18 cellular contexts compared by ENCODE assay signal in genomic region chr10:73366381-73367298, GRCh38. TPM values are rescaled to one million over a fixed set of nuclear protein-coding genes. Genes with fewer than 3 reads are reported as not detected.
DNase-seq lines count a peak whose midpoint lies in the region; ATAC-seq, FAIRE-seq and TF ChIP-seq lines count a peak whose summit lies in the region.
"Had no signal": no experiment of that assay in that cellular context is flagged by ENCODE, and none has a peak within 500 bp of the region (broad histone marks: within the 10 kb centered on the region; RNA-seq: fewer than 3 reads in every experiment).

No MANE protein-coding gene starts in this region.

- FAIRE-seq in A549 (lab: Jason Lieb, UNC): no peak

- no peak overlapping the region for H3K4me3 Mint-ChIP-seq in activated naive CD8-positive, alpha-beta T cell treated with anti-CD3 and anti-CD28 coated beads, Interleukin-2, amount 10 ng/mL, durations not matched to agents 7 days and 5 days
- H3K4me3 Mint-ChIP-seq: WTC11 had no signal

- H3K4me1 Mint-ChIP-seq in activated naive CD8-positive, alpha-beta T cell treated with anti-CD3 and anti-CD28 coated beads, Interleukin-2, amount 10 ng/mL, durations not matched to agents 7 days and 5 days: peaks cover 2% of the 10 kb centered on the region
- H3K4me1 Mint-ChIP-seq: WTC11 had no signal

- CTCF ChIA-PET in A549 (lab: Yijun Ruan, JAX): interaction anchor here (0.6 to 1.2 kb wide), 2 partner anchors 87 to 103 kb away, joined by 3 to 5 read pairs; no protein-coding TSS in a partner anchor

- no peak for TF ChIP-seq RAD21 in A549 (conservative IDR thresholded peaks at IDR 0.05 in 1 of 2, IDR thresholded peaks at IDR 0.05 in 1 of 2)

- H3K4me3 ChIP-seq in A549 (no peak overlapping the region), GM06990 (replicated peaks; ENCODE audit: low read depth, low read length) (no peak overlapping the region), aorta (ENCODE audit: low read length in 2 of 2) (no peak overlapping the region)
- H3K4me3 ChIP-seq: adrenal gland, suprapubic skin had no signal

- WGBS in A549 (ENCODE audit: missing lambda C conversion rate): 92% methylated on average over 6 of the region's 6 CpGs
- 91 to 93% methylated on average over 6 of the region's 6 CpGs for WGBS in aorta, 2 donors

- H3K27ac ChIP-seq in A549 (no peak overlapping the region), aorta (ENCODE audit: low read depth in 1 of 2, low read length in 2 of 2) (no peak overlapping the region)
- H3K27ac ChIP-seq: adrenal gland, suprapubic skin had no signal

- intact Hi-C loops in aorta (cut with DNase I): no loop called here

- peaks cover 42% of the 10 kb centered on the region for H3K36me3 Mint-ChIP-seq in activated naive CD8-positive, alpha-beta T cell treated with anti-CD3 and anti-CD28 coated beads, Interleukin-2, amount 10 ng/mL, durations not matched to agents 7 days and 5 days

- H3K4me1 ChIP-seq in A549 (no peaks in the 10 kb centered on the region), aorta (ENCODE audit: control insufficient read depth in 1 of 2, insufficient read depth in 2 of 2, low read length in 2 of 2) (no peaks in the 10 kb centered on the region)
- H3K4me1 ChIP-seq: adrenal gland, suprapubic skin had no signal

- H3K27me3 ChIP-seq in GM06990 (replicated peaks; ENCODE audit: control insufficient read depth, insufficient read depth, low read length) (no peaks in the 10 kb centered on the region), aorta (ENCODE audit: control insufficient read depth in 1 of 2, insufficient read depth in 2 of 2, low read length in 1 of 2) (no peaks in the 10 kb centered on the region)
- H3K27me3 ChIP-seq: adrenal gland, suprapubic skin had no signal

- H3K27ac Mint-ChIP-seq in activated naive CD8-positive, alpha-beta T cell treated with anti-CD3 and anti-CD28 coated beads, Interleukin-2, amount 10 ng/mL, durations not matched to agents 7 days and 5 days: peak overlapping the region; percentile 8
- H3K27ac Mint-ChIP-seq: WTC11 had no signal

- no peak for TF ChIP-seq POLR2A in A549 (IDR thresholded peaks at IDR 0.05; ENCODE audit: low read length)

- DNase-seq in A549 (ENCODE audit: low read depth in 1 of 2, low spot score in 1 of 2): peak in 1 of 2 experiments; percentile 9
- peak; percentile 22 for DNase-seq in GM06990 (ENCODE audit: extremely low read depth, insufficient read length)
- peak; percentile 88 for DNase-seq in OCI-M1 (lab: John Stamatoyannopoulos, UW)
- no peak for DNase-seq in activated naive CD8-positive, alpha-beta T cell treated with anti-CD3 and anti-CD28 coated beads, Interleukin-2, amount 10 ng/mL, durations not matched to agents 7 days and 5 days
- no peak for DNase-seq in aorta
- DNase-seq: adrenal gland, caudate nucleus, GDM1, kidney glomerular epithelial cell, NCI-H1105, NCI-H748 treated with DMSO at 0.1 percent for 48 hours, occipital lobe, right cardiac atrium had no signal

- POLR2A ChIA-PET in A549 (lab: Yijun Ruan, JAX): no interaction called here
- POLR2A ChIA-PET in activated naive CD8-positive, alpha-beta T cell treated with anti-CD3 and anti-CD28 coated beads, Interleukin-2, amount 10 ng/mL, durations not matched to agents 7 days and 5 days (lab: Charles Lee): interaction anchor here (0.6 to 0.7 kb wide), 4 partner anchors 8 to 1222 kb away, joined by 3 to 5 read pairs (median 4); partner anchors contain the start of gene CFAP70

- peaks cover 5% of the 10 kb centered on the region for H3K9me3 Mint-ChIP-seq in activated naive CD8-positive, alpha-beta T cell treated with anti-CD3 and anti-CD28 coated beads, Interleukin-2, amount 10 ng/mL, durations not matched to agents 7 days and 5 days

- ATAC-seq in A549: peak; percentile 13 to 21; a peak in 1 of 6 replicates
- no peak for ATAC-seq in activated naive CD8-positive, alpha-beta T cell treated with anti-CD3 and anti-CD28 coated beads, Interleukin-2, amount 10 ng/mL, durations not matched to agents 7 days and 5 days (ENCODE audit: low read depth)
- no peak for ATAC-seq in aorta (ENCODE audit: low FRiP score)
- ATAC-seq in HG03442 (IDR thresholded peaks at IDR 0.05; ENCODE audit: unreplicated experiment): no peak
- ATAC-seq in GM18519 (IDR thresholded peaks at IDR 0.05; ENCODE audit: low FRiP score, unreplicated experiment): no peak
- no peak for ATAC-seq in GM19023 (IDR thresholded peaks at IDR 0.05; ENCODE audit: unreplicated experiment)
- ATAC-seq: right cardiac atrium, WTC11 had no signal

- no peaks in the 10 kb centered on the region for H3K27me3 Mint-ChIP-seq in activated naive CD8-positive, alpha-beta T cell treated with anti-CD3 and anti-CD28 coated beads, Interleukin-2, amount 10 ng/mL, durations not matched to agents 7 days and 5 days

- no peak for TF ChIP-seq EP300 in A549 (IDR thresholded peaks at IDR 0.05)

- no peak for TF ChIP-seq CTCF in A549 (IDR thresholded peaks at IDR 0.05)
- no peak for TF ChIP-seq CTCF in GM06990 (IDR thresholded peaks at IDR 0.05; ENCODE audit: insufficient read depth, low read length, poor library complexity, severe bottlenecking)

- H3K36me3 ChIP-seq in GM06990 (ENCODE audit: control insufficient read depth, insufficient read depth, low read length): peaks cover 1% of the 10 kb centered on the region
- peaks cover 2 to 3% of the 10 kb centered on the region in 2 donors for H3K36me3 ChIP-seq in aorta (ENCODE audit: control insufficient read depth in 1 of 2, insufficient read depth in 2 of 2, low read length in 1 of 2)

- H3K4me2 ChIP-seq in A549: no peak overlapping the region

- no peaks in the 10 kb centered on the region for H3K9me3 ChIP-seq in A549
- H3K9me3 ChIP-seq in aorta (ENCODE audit: control insufficient read depth, low read length): no peaks in the 10 kb centered on the region
- H3K9me3 ChIP-seq: adrenal gland, suprapubic skin had no signal

TF ChIP-seq in A549, 52 proteins besides CTCF, POLR2A, EP300 and RAD21:
- TF ChIP-seq NPAS2 (CRISPR knock-in tag; IDR thresholded peaks at IDR 0.05; ENCODE audit: borderline replicate concordance): no peak
- no peak for TF ChIP-seq RCOR1 (IDR thresholded peaks at IDR 0.05; ENCODE audit: low read depth, low read length)
- no peak for TF ChIP-seq MAFK (IDR thresholded peaks at IDR 0.05; ENCODE audit: partially characterized antibody)
- no peak for TF ChIP-seq GATA3 (IDR thresholded peaks at IDR 0.05; ENCODE audit: borderline replicate concordance)
- no peak for TF ChIP-seq CHD2 (IDR thresholded peaks at IDR 0.05; ENCODE audit: low read length, partially characterized antibody)
- no peak for TF ChIP-seq EHF (CRISPR knock-in tag; IDR thresholded peaks at IDR 0.05)
- TF ChIP-seq TFCP2L1 (CRISPR knock-in tag; IDR thresholded peaks at IDR 0.05): no peak
- no peak for TF ChIP-seq CBX2 (IDR thresholded peaks at IDR 0.05; ENCODE audit: borderline replicate concordance, low read depth)
- TF ChIP-seq E2F6 (IDR thresholded peaks at IDR 0.05; ENCODE audit: borderline replicate concordance, low read depth): no peak
- TF ChIP-seq HEYL (CRISPR knock-in tag; IDR thresholded peaks at IDR 0.05): no peak
- TF ChIP-seq RNF2 (IDR thresholded peaks at IDR 0.05; ENCODE audit: borderline replicate concordance, low read depth): no peak
TF ChIP-seq in A549: peak in this region for 0.

RNA-seq across cellular contexts. Expression of gene CFAP70, which starts 8.0 kb away (rescaled TPM):
- polyA plus RNA-seq in A549 (2011; rRNA removed) (0.95 and 0.98 TPM in 2 replicates), A549 (2017; fragmentation: RNase III; extraction: RNeasy Plus Mini Kit Qiagen cat#74134 plus additional on column Dnase treatment) (0.28 to 0.34 TPM (median 0.32 TPM) in 3 replicates), aorta (1 to 10 TPM in 1 of 2 donors, under 1 TPM in 1; 0.25 to 2.8 TPM)
- polyA plus RNA-seq in A549 (2012; cell fraction: cytosol; rRNA removed): 0.05 and 0.08 TPM in 2 replicates
- polyA plus RNA-seq in A549 (2012; cell fraction: nucleus; rRNA removed): 0.25 and 0.42 TPM in 2 replicates
- 0.25 and 0.83 TPM in 2 replicates for polyA minus RNA-seq in A549 (2011; rRNA and poly(A)+ RNA removed)
- 1 to 10 TPM; 2.0 to 2.2 TPM for total RNA-seq in activated naive CD8-positive, alpha-beta T cell treated with anti-CD3 and anti-CD28 coated beads, Interleukin-2, amount 10 ng/mL, durations not matched to agents 7 days and 5 days
- total RNA-seq in aorta: 1 to 10 TPM in 1 of 2 donors, under 1 TPM in 1; 0.94 to 2.4 TPM

RNA-seq across cellular contexts. Expression of gene ANXA7, which starts 47.2 kb away (rescaled TPM):
- polyA plus RNA-seq in A549 (2011; rRNA removed) (150 and 161 TPM in 2 replicates), A549 (2017; fragmentation: RNase III; extraction: RNeasy Plus Mini Kit Qiagen cat#74134 plus additional on column Dnase treatment) (96.0 to 98.0 TPM (median 96.2 TPM) in 3 replicates), aorta (10 to 100 TPM; 72.4 to 88.3 TPM)
- polyA plus RNA-seq in A549 (2012; cell fraction: cytosol; rRNA removed): 75.8 and 98.4 TPM in 2 replicates
- 79.8 and 84.1 TPM in 2 replicates for polyA plus RNA-seq in A549 (2012; cell fraction: nucleus; rRNA removed)
- polyA minus RNA-seq in A549 (2011; rRNA and poly(A)+ RNA removed): 121 and 152 TPM in 2 replicates
- 10 to 100 TPM; 88.9 to 90.6 TPM for total RNA-seq in activated naive CD8-positive, alpha-beta T cell treated with anti-CD3 and anti-CD28 coated beads, Interleukin-2, amount 10 ng/mL, durations not matched to agents 7 days and 5 days
- total RNA-seq in aorta: 100 to 1,000 TPM; 116 to 125 TPM

Comparison
In these comparisons a context has a peak if more than half of its experiments do, and no peak if none do; other contexts are left out.
1. ATAC-seq: peak in A549 (2 of 2); none in activated naive CD8-positive, alpha-beta T cell treated with anti-CD3 and anti-CD28 coated beads, Interleukin-2, amount 10 ng/mL, durations not matched to agents 7 days and 5 days (single experiment), aorta (single experiment), HG03442 (single experiment), GM18519 (single experiment) and GM19023 (single experiment).
2. DNase-seq: peak in GM06990 (single experiment) and OCI-M1 (single experiment); none in activated naive CD8-positive, alpha-beta T cell treated with anti-CD3 and anti-CD28 coated beads, Interleukin-2, amount 10 ng/mL, durations not matched to agents 7 days and 5 days (single experiment) and aorta (0 of 2).